ENCODE assay signal across 8 cellular contexts in the genomic region with DNA sequence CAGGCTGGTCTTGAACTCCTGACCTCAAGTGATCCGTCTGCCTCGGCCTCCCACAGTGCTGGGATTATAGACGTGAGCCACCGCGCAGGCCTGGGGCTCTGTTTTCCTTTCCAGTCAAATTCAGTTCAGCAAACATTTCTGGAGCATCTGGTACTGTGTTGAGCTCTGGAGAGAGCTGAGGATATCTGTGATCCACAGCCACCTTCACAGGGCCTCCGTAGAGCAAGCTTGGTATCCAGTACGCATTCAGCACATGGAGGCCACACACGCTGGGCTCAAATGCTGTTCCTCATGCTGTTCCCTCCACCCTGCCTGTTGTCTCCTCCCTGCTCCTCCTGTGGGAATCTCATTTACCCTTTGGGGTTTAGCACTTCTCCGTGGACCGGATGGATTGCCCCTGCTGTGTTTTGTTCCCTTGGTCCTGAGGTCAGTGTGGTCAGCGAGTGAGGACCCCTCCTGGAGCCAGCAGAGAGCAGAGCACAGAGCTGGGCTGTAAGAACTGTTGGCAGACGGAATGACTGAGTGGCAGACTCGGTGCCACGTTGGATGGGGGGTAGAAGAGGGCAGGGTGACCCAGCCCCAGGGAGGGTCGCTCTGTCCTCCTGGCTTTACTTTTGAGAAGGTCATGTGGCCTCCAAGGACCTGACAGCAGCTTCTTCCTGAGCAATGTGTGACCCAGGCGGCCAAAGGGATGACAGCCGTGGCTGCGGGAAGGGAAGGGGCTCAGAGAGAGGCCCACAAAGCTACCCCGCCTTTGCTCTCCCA. TPM values are rescaled to one million over a fixed set of nuclear protein-coding genes. Genes with fewer than 3 reads are reported as not detected.
DNase-seq lines count a peak whose midpoint lies in the region; ATAC-seq and TF ChIP-seq lines count a peak whose summit lies in the region.

No MANE protein-coding gene starts in this region.

- no peaks in the 10 kb centered on the region for H3K9me3 ChIP-seq in GM23248 (ENCODE audit: low read depth)
- no peaks in the 10 kb centered on the region for H3K9me3 ChIP-seq in T-helper 17 cell (ENCODE audit: control insufficient read depth, low read length, poor library complexity, severe bottlenecking)
- H3K9me3 ChIP-seq in fibroblast of lung (ENCODE audit: control insufficient read depth, insufficient read depth, low read depth, low read length): no peaks in the 10 kb centered on the region
- no peaks in the 10 kb centered on the region for H3K9me3 ChIP-seq in left lung

- DNase-seq in GM23248 (no peak), T-helper 17 cell (no peak), fibroblast of lung (ENCODE audit: low read depth in 2 of 2) (no peak), retinal pigment epithelial cell (ENCODE audit: low read depth) (no peak), left lung (no peak), AG08395 (ENCODE audit: low spot score) (no peak), HEK293T (ENCODE audit: extremely low spot score) (no peak)

- 86% methylated on average over 18 to 19 of the region's 19 CpGs for WGBS in GM23248 (ENCODE audit: low coverage in 1 of 2, low lambda C conversion rate in 2 of 2, missing lambda C conversion rate in 2 of 2), 2 experiments

- H4K20me1 ChIP-seq in GM23248 (ENCODE audit: insufficient read depth): no peaks in the 10 kb centered on the region
- no peaks in the 10 kb centered on the region for H4K20me1 ChIP-seq in fibroblast of lung (ENCODE audit: control insufficient read depth, extremely low read depth, insufficient read depth, low read length)

- H3K27ac ChIP-seq in GM23248: no peak overlapping the region
- H3K27ac ChIP-seq in fibroblast of lung (ENCODE audit: insufficient read depth, low read length): no peak overlapping the region
- H3K27ac ChIP-seq in left lung: no peak overlapping the region

- no peaks in the 10 kb centered on the region for H3K36me3 ChIP-seq in GM23248 (ENCODE audit: low read depth)
- no peaks in the 10 kb centered on the region for H3K36me3 ChIP-seq in fibroblast of lung (ENCODE audit: control insufficient read depth, insufficient read depth, low read length)
- H3K36me3 ChIP-seq in left lung: no peaks in the 10 kb centered on the region

- intact Hi-C loops in left lung (cut with DNase I): no loop called here

- H3K79me2 ChIP-seq in GM23248 (ENCODE audit: insufficient read depth) (no peaks in the 10 kb centered on the region), fibroblast of lung (ENCODE audit: control insufficient read depth, insufficient read depth, low read length) (no peaks in the 10 kb centered on the region)

- ATAC-seq in T-helper 17 cell: no peak
- ATAC-seq in left lung: no peak
- no peak for ATAC-seq in HG02973 (IDR thresholded peaks at IDR 0.05; ENCODE audit: unreplicated experiment)

- H3K27ac Mint-ChIP-seq in T-helper 17 cell: no peak overlapping the region

- H3K9ac ChIP-seq in GM23248 (no peak overlapping the region), fibroblast of lung (ENCODE audit: insufficient read depth, low read length) (no peak overlapping the region)

- H3K4me3 ChIP-seq in GM23248 (no peak overlapping the region), fibroblast of lung (replicated peaks in 1 of 4; ENCODE audit: control extremely low read depth in 1 of 4, insufficient read depth in 1 of 4, low read depth in 3 of 4, low read length in 4 of 4) (peak overlapping the region in 1 of 4 experiments; percentile 55), retinal pigment epithelial cell (ENCODE audit: low read length) (peak overlapping the region; percentile 69), left lung (peak overlapping the region in 1 of 2 donors; percentile 53)

- H3K9me2 ChIP-seq in GM23248 (ENCODE audit: insufficient read depth): no peaks in the 10 kb centered on the region

- H3F3A ChIP-seq in GM23248 (ENCODE audit: insufficient read depth): no peaks in the 10 kb centered on the region

- peaks cover 11% of the 10 kb centered on the region for H3K4me1 Mint-ChIP-seq in T-helper 17 cell

- H2AFZ ChIP-seq in GM23248 (0 out of 2 replicates have a peak overlapping the region, but pooled peaks have one; percentile 67), fibroblast of lung (ENCODE audit: low read length) (no peak overlapping the region)

- in situ Hi-C loops in GM23248 (cut with MboI): no loop called here

- H3K4me3 Mint-ChIP-seq in T-helper 17 cell: peak overlapping the region; percentile 49

- POLR2A ChIA-PET in HEK293T (lab: Yijun Ruan, JAX): interaction anchor here (0.9 to 2.5 kb wide), 11 partner anchors 11 to 147 kb away, joined by 4 to 16 read pairs (median 6); partner anchors contain the start of genes ACYP1, PGF and ZC2HC1C

- peaks cover 3% of the 10 kb centered on the region for H3K36me3 Mint-ChIP-seq in T-helper 17 cell (ENCODE audit: low read depth)

- CTCF ChIA-PET in HEK293T (lab: Yijun Ruan, JAX): interaction anchor here (0.7 to 2.9 kb wide), 6 partner anchors 12 to 164 kb away, joined by 4 to 16 read pairs (median 4); no protein-coding TSS in a partner anchor

- H3K27me3 ChIP-seq in GM23248 (replicated peaks; ENCODE audit: insufficient read depth) (no peaks in the 10 kb centered on the region), fibroblast of lung (ENCODE audit: control insufficient read depth, insufficient read depth, low read length) (no peaks in the 10 kb centered on the region), left lung (peaks cover 0 to 17% of the 10 kb centered on the region in 2 donors)

- H3K4me2 ChIP-seq in GM23248 (ENCODE audit: unreplicated experiment): no peak overlapping the region
- peak overlapping the region; percentile 60 for H3K4me2 ChIP-seq in fibroblast of lung (ENCODE audit: extremely low read depth, insufficient read depth, low read length)

- H3K4me1 ChIP-seq in GM23248 (ENCODE audit: insufficient read depth): 0 out of 2 replicates have a peak, but pooled peaks cover 5% of the 10 kb centered on the region
- H3K4me1 ChIP-seq in fibroblast of lung (ENCODE audit: control insufficient read depth, extremely low read depth, insufficient read depth, low read length): no peaks in the 10 kb centered on the region
- H3K4me1 ChIP-seq in left lung: peaks cover 5 to 13% of the 10 kb centered on the region in 2 donors

- TF ChIP-seq CTCF in fibroblast of lung (conservative IDR thresholded peaks at IDR 0.05 in 1 of 2, IDR thresholded peaks at IDR 0.05 in 1 of 2; ENCODE audit: low read depth in 1 of 2, low read length in 2 of 2): no peak
- no peak for TF ChIP-seq CTCF in retinal pigment epithelial cell (conservative IDR thresholded peaks at IDR 0.05; ENCODE audit: low read depth, low read length)
- no peak for TF ChIP-seq CTCF in left lung (IDR thresholded peaks at IDR 0.05)

- H3K27me3 Mint-ChIP-seq in T-helper 17 cell: peaks cover 25% of the 10 kb centered on the region

TF ChIP-seq in HEK293T, 16 proteins besides CTCF, POLR2A, EP300 and RAD21 (continues in another document):
- TF ChIP-seq SUZ12 (IDR thresholded peaks at IDR 0.05) (no peak), SP1 (IDR thresholded peaks at IDR 0.05) (no peak), PKNOX1 (IDR thresholded peaks at IDR 0.05) (no peak), FOXK2 (IDR thresholded peaks at IDR 0.05) (no peak), HDGF (IDR thresholded peaks at IDR 0.05; ENCODE audit: borderline replicate concordance) (no peak), TARDBP (IDR thresholded peaks at IDR 0.05) (no peak), ZNF384 (IDR thresholded peaks at IDR 0.05) (no peak), FOXM1 (IDR thresholded peaks at IDR 0.05; ENCODE audit: borderline replicate concordance) (no peak), ELF4 (IDR thresholded peaks at IDR 0.05) (no peak), CTBP1 (IDR thresholded peaks at IDR 0.05; ENCODE audit: borderline replicate concordance) (no peak), FOXA1 (IDR thresholded peaks at IDR 0.05) (no peak)

RNA-seq across cellular contexts. Expression of gene RPS6KL1, which starts 0.9 kb away (rescaled TPM):
- 0.38 and 1.4 TPM in 2 replicates for total RNA-seq in GM23248 (2014; rRNA removed; shearing (Covaris generic))
- polyA plus RNA-seq in GM23248 (2016; fragmentation: Nextera tagmentation; extraction: Ambion mirVana): 0.23 TPM in 1 of 2 replicates, not detected in the other
- total RNA-seq in T-helper 17 cell: 1 to 10 TPM; 1.0 to 1.9 TPM
- 0.26 and 1.2 TPM in 2 replicates for total RNA-seq in fibroblast of lung
- polyA plus RNA-seq in fibroblast of lung: 0.52 and 1.4 TPM in 2 replicates
- 0.26 and 1.2 TPM in 2 replicates for polyA plus RNA-seq in fibroblast of lung (2012)
- polyA minus RNA-seq in fibroblast of lung (ENCODE audit: low replicate concordance): not detected in 2 replicates
- 1 to 10 TPM; 5.6 to 6.7 TPM for total RNA-seq in left lung

RNA-seq across cellular contexts. Expression of gene PGF, which starts 33.2 kb away (rescaled TPM):
- total RNA-seq in GM23248 (2014; rRNA removed; shearing (Covaris generic)): 1.5 and 1.8 TPM in 2 replicates
- polyA plus RNA-seq in GM23248 (2016; fragmentation: Nextera tagmentation; extraction: Ambion mirVana) (1.1 and 2.1 TPM in 2 replicates), fibroblast of lung (0.84 and 1.1 TPM in 2 replicates)
- total RNA-seq in T-helper 17 cell (not detected), fibroblast of lung (4.6 and 7.6 TPM in 2 replicates), left lung (1 to 10 TPM; 3.4 to 4.6 TPM)
- 2.1 and 2.4 TPM in 2 replicates for polyA plus RNA-seq in fibroblast of lung (2012)
- 0.52 and 4.4 TPM in 2 replicates for polyA minus RNA-seq in fibroblast of lung (ENCODE audit: low replicate concordance)

RNA-seq across cellular contexts. Expression of gene DLST, which starts 40.5 kb away (rescaled TPM):
- total RNA-seq in GM23248 (2014; rRNA removed; shearing (Covaris generic)): 60.8 and 88.1 TPM in 2 replicates
- polyA plus RNA-seq in GM23248 (2016; fragmentation: Nextera tagmentation; extraction: Ambion mirVana): 11.8 and 12.4 TPM in 2 replicates
- total RNA-seq in T-helper 17 cell: 100 to 1,000 TPM; 127 to 134 TPM
- 47.0 and 95.3 TPM in 2 replicates for total RNA-seq in fibroblast of lung
- 214 and 236 TPM in 2 replicates for polyA plus RNA-seq in fibroblast of lung
- 108 and 115 TPM in 2 replicates for polyA plus RNA-seq in fibroblast of lung (2012)
- polyA minus RNA-seq in fibroblast of lung (ENCODE audit: low replicate concordance): 204 and 217 TPM in 2 replicates
- 10 to 100 TPM; 88.3 to 98.6 TPM for total RNA-seq in left lung

RNA-seq across cellular contexts. Expression of gene PROX2, which starts 46.2 kb away (rescaled TPM):
- not detected in 2 replicates for total RNA-seq in GM23248 (2014; rRNA removed; shearing (Covaris generic))
- 0.05 TPM in 1 of 2 replicates, not detected in the other for polyA plus RNA-seq in GM23248 (2016; fragmentation: Nextera tagmentation; extraction: Ambion mirVana)
- not detected for total RNA-seq in T-helper 17 cell
- total RNA-seq in fibroblast of lung: not detected in 2 replicates
- 0.01 TPM in 1 of 2 replicates, not detected in the other for polyA plus RNA-seq in fibroblast of lung
- polyA plus RNA-seq in fibroblast of lung (2012): not detected in 2 replicates
- not detected in 2 replicates for polyA minus RNA-seq in fibroblast of lung (ENCODE audit: low replicate concordance)
- under 1 TPM in 1 of 2 donors, not detected in 1; 0.08 TPM for total RNA-seq in left lung
